In the genomic region with DNA sequence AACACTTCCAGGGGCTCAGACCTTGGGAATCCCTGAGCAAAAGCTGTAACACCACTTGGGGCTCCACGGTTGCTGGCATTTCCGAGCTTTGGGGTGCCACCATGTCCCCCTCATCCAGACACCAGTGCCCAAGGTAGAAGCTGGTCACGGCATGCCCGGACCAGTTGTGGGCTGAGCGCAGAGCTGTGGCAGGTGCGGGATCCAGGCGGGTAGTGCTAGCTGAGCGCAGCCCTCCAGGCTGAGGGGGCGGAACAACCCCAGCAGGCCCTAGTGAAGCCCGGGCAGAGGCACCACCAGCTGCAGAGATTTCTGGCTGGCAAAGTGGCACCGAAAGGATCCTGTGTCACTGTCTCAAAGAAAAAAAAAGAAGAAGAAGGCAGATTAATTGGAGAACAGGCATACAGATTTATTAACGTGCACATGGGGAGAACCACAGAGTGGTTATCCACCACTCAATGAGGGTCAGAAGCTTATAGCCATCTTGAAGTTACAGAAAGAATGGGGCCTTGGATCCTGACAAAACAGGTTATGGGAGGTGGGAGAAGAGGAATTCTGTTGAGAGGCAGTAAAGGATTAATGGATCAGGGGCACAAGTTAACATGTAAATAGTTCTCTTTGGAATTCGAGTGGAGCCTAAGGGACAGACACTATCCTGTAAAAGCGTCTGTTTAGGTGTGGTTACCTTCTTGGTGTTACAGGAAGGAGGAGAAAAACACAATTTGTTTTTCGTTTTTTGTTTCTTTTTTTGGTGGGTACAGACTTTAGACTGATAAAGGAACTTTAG, we compare ENCODE assay signal across 1 cellular context.
TF ChIP-seq lines count a peak whose summit lies in the region.

No MANE protein-coding gene starts in this region.

TF ChIP-seq in GM23338, 12 proteins besides CTCF, POLR2A, EP300 and RAD21 (continued from another document):
- TF ChIP-seq, protein P1, sequence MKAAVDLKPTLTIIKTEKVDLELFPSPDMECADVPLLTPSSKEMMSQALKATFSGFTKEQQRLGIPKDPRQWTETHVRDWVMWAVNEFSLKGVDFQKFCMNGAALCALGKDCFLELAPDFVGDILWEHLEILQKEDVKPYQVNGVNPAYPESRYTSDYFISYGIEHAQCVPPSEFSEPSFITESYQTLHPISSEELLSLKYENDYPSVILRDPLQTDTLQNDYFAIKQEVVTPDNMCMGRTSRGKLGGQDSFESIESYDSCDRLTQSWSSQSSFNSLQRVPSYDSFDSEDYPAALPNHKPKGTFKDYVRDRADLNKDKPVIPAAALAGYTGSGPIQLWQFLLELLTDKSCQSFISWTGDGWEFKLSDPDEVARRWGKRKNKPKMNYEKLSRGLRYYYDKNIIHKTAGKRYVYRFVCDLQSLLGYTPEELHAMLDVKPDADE (IDR thresholded peaks at IDR 0.05), result no peak
- no peak for TF ChIP-seq EZH2 (IDR thresholded peaks at IDR 0.05; ENCODE audit: low read depth, unreplicated experiment)
